Comparison of ENCODE assay signal across 9 cellular contexts in the genomic region with DNA sequence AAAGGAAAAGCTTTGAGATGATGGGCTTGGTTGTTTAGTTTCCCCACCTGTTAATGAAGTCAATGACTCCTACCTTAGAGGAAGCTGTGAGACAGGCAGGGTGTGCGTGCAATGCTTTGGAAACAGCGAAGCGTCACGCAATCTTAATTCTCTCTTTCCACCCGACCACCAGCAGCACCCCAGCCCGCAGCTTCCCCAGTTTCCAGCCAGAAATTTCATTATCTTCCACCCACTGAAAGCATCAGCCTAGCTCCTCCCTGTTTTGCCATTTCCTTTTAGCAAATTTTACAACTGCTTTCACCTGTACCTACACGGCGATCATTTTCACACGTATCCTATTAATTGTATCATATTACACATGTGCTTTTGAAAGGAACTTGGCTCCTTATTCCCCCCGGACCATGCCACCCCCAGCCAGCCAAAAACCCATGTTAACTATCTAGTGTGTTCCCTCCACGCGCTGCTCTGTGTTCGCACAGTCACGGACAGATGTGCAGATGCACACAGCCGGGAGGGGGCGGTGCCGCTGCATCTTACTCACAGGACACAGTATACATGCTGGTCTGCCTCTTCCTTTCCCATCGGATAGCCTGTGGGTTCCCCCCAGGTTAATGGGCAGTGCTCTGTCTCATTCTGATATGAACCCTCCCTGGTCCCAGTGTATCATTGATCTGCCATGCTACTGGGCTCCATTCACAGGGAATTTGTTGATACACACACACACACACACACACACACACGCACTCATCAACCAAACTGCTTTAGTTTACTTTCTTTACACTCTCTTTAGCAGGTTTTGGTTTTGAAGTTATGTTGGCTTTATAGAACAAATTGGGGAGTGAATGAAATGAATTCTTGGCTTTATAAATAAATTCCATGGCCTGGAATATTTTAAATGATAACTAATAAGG. TPM values are rescaled to one million over a fixed set of nuclear protein-coding genes. Genes with fewer than 3 reads are reported as not detected.
A peak's percentile ranks its signal among the peaks of the same experiment; 100 is the strongest.
DNase-seq lines count a peak whose midpoint lies in the region; ATAC-seq, FAIRE-seq and TF ChIP-seq lines count a peak whose summit lies in the region.
"Had no signal": no experiment of that assay in that cellular context is flagged by ENCODE, and none has a peak within 500 bp of the region (broad histone marks: within the 10 kb centered on the region; RNA-seq: fewer than 3 reads in every experiment).

No MANE protein-coding gene starts in this region.

- DNase-seq in A172 (ENCODE audit: low spot score), result peak; percentile 58
- DNase-seq in NOMO-1 (lab: John Stamatoyannopoulos, UW; ENCODE audit: unreplicated experiment in 2 of 2), result peak; percentile 24 to 40
- DNase-seq in activated CD8-positive, alpha-beta memory T cell treated with anti-CD3 and anti-CD28 coated beads, Interleukin-2, amount 50 U/mL, for 24 hours (ENCODE audit: extremely low read depth), result peak; percentile 14
- peak in 4 of 6 donors; percentile 42 to 84 (median 55) for DNase-seq in pancreas

- H3K4me3 ChIP-seq in pancreas, result no peak overlapping the region

- intact Hi-C loops in pancreas (cut with DNase I), result no loop called here

- H3K36me3 ChIP-seq in pancreas, result no peaks in the 10 kb centered on the region

- H3K9me3 ChIP-seq in pancreas, result no peaks in the 10 kb centered on the region

- ATAC-seq in GM18502 (IDR thresholded peaks at IDR 0.05; ENCODE audit: poor library complexity, unreplicated experiment) (peak; percentile 80), HG03571 (IDR thresholded peaks at IDR 0.05; ENCODE audit: unreplicated experiment) (peak; percentile 95), esophagus mucosa (peak; percentile 92), pancreas (peak; percentile 64 to 95 (median 92)), GM19328 (IDR thresholded peaks at IDR 0.05; ENCODE audit: unreplicated experiment) (no peak)

- WGBS in pancreas, 2 donors, result 34 to 43% methylated on average over 19 of the region's 19 CpGs

- no peaks in the 10 kb centered on the region for H3K4me1 ChIP-seq in pancreas

- peak in 2 of 4 donors; percentile 20 to 37 for TF ChIP-seq CTCF in pancreas (IDR thresholded peaks at IDR 0.05)

- no peak overlapping the region for H3K27ac ChIP-seq in pancreas

- FAIRE-seq in pancreas (lab: Jason Lieb, UNC), result no peak
- FAIRE-seq: G401.6 had no signal

- no peaks in the 10 kb centered on the region for H3K27me3 ChIP-seq in pancreas

RNA-seq across cellular contexts. Expression of a gene that starts 22.4 kb away (rescaled TPM):
- total RNA-seq in A172 (2014; rRNA removed; shearing (Covaris generic)), result 1.1 and 3.0 TPM in 2 replicates
- 1.8 TPM for total RNA-seq in esophagus mucosa
- under 1 TPM in 3 of 6 donors, not detected in 3; 0.03 to 0.09 (median 0.03) TPM for total RNA-seq in pancreas
- polyA plus RNA-seq in pancreas, result under 1 TPM; 0.02 to 0.04 TPM
